8 cellular contexts compared by ENCODE assay signal in genomic region chr5:83076742-83077661, GRCh38. TPM values are rescaled to one million over a fixed set of nuclear protein-coding genes. Genes with fewer than 3 reads are reported as not detected.
DNase-seq lines count a peak whose midpoint lies in the region; ATAC-seq, FAIRE-seq and TF ChIP-seq lines count a peak whose summit lies in the region.

Gene TMEM167A (minus strand): TSS chr5:83077394. CDS start chr5:83077323, 71 bp downstream.
Gene XRCC4 (plus strand): TSS chr5:83077547. CDS start chr5:83104920, 27,373 bp downstream.

- H3K4me1 ChIP-seq in BE2C = no peaks in the 10 kb centered on the region

- H3K36me3 ChIP-seq in BE2C = no peaks in the 10 kb centered on the region

- no peaks in the 10 kb centered on the region for H3K27me3 ChIP-seq in BE2C

- peak within 1 kb of the TSS; percentile 91 for H3K4me3 ChIP-seq in BE2C (ENCODE audit: low read depth, low read length)

- DNase-seq in BE2C = peak; percentile 97
- DNase-seq in GM19240 (ENCODE audit: insufficient read length, low spot score) = peak; percentile 80
- DNase-seq in NCI-H526 (lab: John Stamatoyannopoulos, UW) = peak; percentile 94 to 96
- DNase-seq in activated CD4-positive, alpha-beta T cell treated with anti-CD3 and anti-CD28 coated beads for 48 hours = peak; percentile 94
- peak; percentile 99 for DNase-seq in kidney tubule cell (ENCODE audit: low spot score)
- DNase-seq in stimulated activated CD4-positive, alpha-beta T cell treated with anti-CD3 and anti-CD28 coated beads, Interleukin-1b, Interleukin-23, amount 100 ng/mL, for 24 hours (ENCODE audit: low read depth in 4 of 4, low spot score in 1 of 4) = peak; percentile 71 to 89 (median 88)

- FAIRE-seq in colon (lab: Jason Lieb, UNC) = peak; percentile 94

- TF ChIP-seq CTCF in BE2C (IDR thresholded peaks at IDR 0.05; ENCODE audit: low read depth, low read length) = no peak

- no peaks in the 10 kb centered on the region for H3K9me3 ChIP-seq in BE2C

- peak; percentile 98 for ATAC-seq in HG03460 (IDR thresholded peaks at IDR 0.05; ENCODE audit: unreplicated experiment)

RNA-seq across cellular contexts. Expression of gene TMEM167A, which starts in this region (rescaled TPM):
- polyA plus RNA-seq in BE2C (2012; ENCODE audit: insufficient read depth, insufficient read length, low read depth) = 55.6 TPM

RNA-seq across cellular contexts. Expression of gene XRCC4, which starts in this region (rescaled TPM):
- 3.0 TPM for polyA plus RNA-seq in BE2C (2012; ENCODE audit: insufficient read depth, insufficient read length, low read depth)

Comparison
In these comparisons a context has a peak if more than half of its experiments do, and no peak if none do; other contexts are left out.
1. Peak in every context shown above with its lines: DNase-seq, ATAC-seq and H3K4me3 ChIP-seq.